In genomic region chr14:56131865-56132830, GRCh38 we compare ENCODE assay signal across 14 cellular contexts. TPM values are rescaled to one million over a fixed set of nuclear protein-coding genes. Genes with fewer than 3 reads are reported as not detected.
DNase-seq lines count a peak whose midpoint lies in the region; ATAC-seq and TF ChIP-seq lines count a peak whose summit lies in the region.
"Had no signal": no experiment of that assay in that cellular context is flagged by ENCODE, and none has a peak within 500 bp of the region (broad histone marks: within the 10 kb centered on the region; RNA-seq: fewer than 3 reads in every experiment).

No MANE protein-coding gene starts in this region.

- no peak overlapping the region for H3K27ac Mint-ChIP-seq in memory B cell

- ATAC-seq in memory B cell (ENCODE audit: low read depth) (peak; percentile 53), HG03521 (IDR thresholded peaks at IDR 0.05; ENCODE audit: unreplicated experiment) (no peak), GM18867 (IDR thresholded peaks at IDR 0.05; ENCODE audit: unreplicated experiment) (no peak)

- H3K36me3 Mint-ChIP-seq in memory B cell = peaks cover 2% of the 10 kb centered on the region

- DNase-seq in BE2C (peak; percentile 42), DMS 273 (lab: John Stamatoyannopoulos, UW; ENCODE audit: unreplicated experiment) (peak; percentile 78), SK-N-DZ (ENCODE audit: low spot score) (peak; percentile 81), memory B cell (ENCODE audit: low spot score in 2 of 2) (no peak), GM10266 (ENCODE audit: extremely low spot score) (no peak)
- no peak for DNase-seq in stimulated activated naive CD4-positive, alpha-beta T cell treated with Interleukin-2 at 50 U/mL for 16 hours (lab: John Stamatoyannopoulos, UW)
- DNase-seq: activated effector memory CD4-positive, alpha-beta T cell treated with anti-CD3 and anti-CD28 coated beads, Interleukin-2, amount 50 U/mL, for 16 hours; KBM-7; NCI-H446; stimulated activated CD4-positive, alpha-beta T cell treated with anti-CD3 and anti-CD28 coated beads, Interleukin-4, amount 100 ng/mL, for 4 hours had no signal

- H3K27me3 Mint-ChIP-seq in memory B cell = peaks cover 3% of the 10 kb centered on the region

- peaks cover 31% of the 10 kb centered on the region for H3K4me1 ChIP-seq in BE2C

- no peaks in the 10 kb centered on the region for H3K9me3 Mint-ChIP-seq in memory B cell

- H3K4me3 Mint-ChIP-seq in memory B cell = peak overlapping the region; percentile 61
- H3K4me3 Mint-ChIP-seq: CD14-positive monocyte had no signal

- TF ChIP-seq CTCF in BE2C (IDR thresholded peaks at IDR 0.05; ENCODE audit: low read depth, low read length) (no peak), GM10266 (IDR thresholded peaks at IDR 0.05; ENCODE audit: control insufficient read depth, insufficient read depth, low read depth, missing control alignments) (no peak)

- H3K4me3 ChIP-seq in BE2C (ENCODE audit: low read depth, low read length) = peak overlapping the region; percentile 19; the same call in 1 of the 2 replicates
- H3K4me3 ChIP-seq: esophagus muscularis mucosa had no signal

- H3K4me1 Mint-ChIP-seq in memory B cell = peaks cover 25% of the 10 kb centered on the region

- no peaks in the 10 kb centered on the region for H3K9me3 ChIP-seq in BE2C
- H3K9me3 ChIP-seq: esophagus muscularis mucosa had no signal

- H3K36me3 ChIP-seq in BE2C = no peaks in the 10 kb centered on the region
- H3K36me3 ChIP-seq: esophagus muscularis mucosa had no signal

- no peaks in the 10 kb centered on the region for H3K27me3 ChIP-seq in BE2C
- H3K27me3 ChIP-seq: esophagus muscularis mucosa had no signal

RNA-seq across cellular contexts. Expression of gene PELI2, which starts 13.9 kb away (rescaled TPM):
- 2.7 TPM for polyA plus RNA-seq in BE2C (2012; ENCODE audit: insufficient read depth, insufficient read length, low read depth)
- polyA plus RNA-seq in SK-N-DZ (2014; cell fraction: cytosol; rRNA removed) = 25.3 and 28.9 TPM in 2 replicates
- polyA plus RNA-seq in SK-N-DZ (2014; cell fraction: nucleus; rRNA removed) = 31.8 and 44.2 TPM in 2 replicates

Comparison
In these comparisons a context has a peak if more than half of its experiments do, and no peak if none do; other contexts are left out.
1. DNase-seq: peak in BE2C (single experiment), DMS 273 (single experiment) and SK-N-DZ (single experiment); none in memory B cell (0 of 2), stimulated activated naive CD4-positive, alpha-beta T cell treated with Interleukin-2 at 50 U/mL for 16 hours (single experiment) and GM10266 (single experiment).